In the genomic region with DNA sequence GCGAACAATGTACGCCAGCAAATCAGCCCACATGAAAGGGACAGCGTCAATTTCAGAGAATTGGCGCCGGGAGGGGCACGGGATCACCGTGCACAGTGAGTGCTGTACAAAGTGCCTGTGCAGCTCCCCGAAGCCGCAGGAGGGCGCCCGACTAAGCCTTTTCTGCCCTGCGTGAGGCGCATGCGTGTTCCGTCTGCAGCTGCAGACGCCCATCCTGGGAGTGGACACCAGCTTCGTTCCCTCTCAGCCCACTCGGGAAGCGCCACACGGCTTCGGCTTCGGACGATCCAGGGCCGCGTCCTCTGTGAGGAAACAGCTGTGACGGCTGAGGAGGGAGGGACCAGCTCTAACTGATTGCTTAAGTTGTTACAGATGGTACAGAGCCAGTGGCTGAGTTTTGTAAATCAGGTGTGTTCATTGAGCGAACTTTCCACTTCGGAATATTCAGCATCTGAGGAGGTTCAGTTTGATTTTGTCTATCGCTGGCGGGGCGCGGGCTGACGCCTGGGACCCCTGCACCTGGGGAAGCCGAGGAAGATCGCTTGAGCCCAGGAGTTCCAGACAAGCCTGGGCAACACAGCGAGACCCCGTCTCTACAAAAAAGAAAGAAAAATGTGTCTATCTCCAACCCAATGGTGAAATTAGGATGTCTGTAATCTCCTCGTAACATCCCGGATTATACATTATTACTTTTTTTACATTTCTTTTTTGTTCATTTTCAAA, we compare ENCODE assay signal across 8 cellular contexts. TPM values are rescaled to one million over a fixed set of nuclear protein-coding genes. Genes with fewer than 3 reads are reported as not detected.
A peak's percentile ranks its signal among the peaks of the same experiment; 100 is the strongest.
DNase-seq lines count a peak whose midpoint lies in the region; ATAC-seq lines count a peak whose summit lies in the region.

No MANE protein-coding gene starts in this region.

- H3K27ac Mint-ChIP-seq in IgD-negative memory B cell (peak overlapping the region in 1 of 3 donors; percentile 8), naive B cell (peak overlapping the region in 1 of 6 donors; percentile 76)
- no peak overlapping the region for H3K27ac Mint-ChIP-seq in activated T-helper 2 cell treated with anti-CD3 and anti-CD28 coated beads, Interferon-gamma antibody, Interleukin-2, Interleukin-4, amounts not matched to agents 10 μg/mL and 5 μg/mL and 100 μg/mL, durations not matched to agents 14 hours and 24 hours and 36 hours

- H3K4me3 Mint-ChIP-seq in IgD-negative memory B cell (peak overlapping the region; percentile 54 to 79 (median 64)), naive B cell (peak overlapping the region; percentile 47 to 80 (median 68))
- H3K4me3 Mint-ChIP-seq in activated T-helper 2 cell treated with anti-CD3 and anti-CD28 coated beads, Interferon-gamma antibody, Interleukin-2, Interleukin-4, amounts not matched to agents 10 μg/mL and 5 μg/mL and 100 μg/mL, durations not matched to agents 14 hours and 24 hours and 36 hours (ENCODE audit: low read depth) = peak overlapping the region; percentile 72

- H3K36me3 Mint-ChIP-seq in IgD-negative memory B cell = peaks cover 2% of the 10 kb centered on the region
- H3K36me3 Mint-ChIP-seq in activated T-helper 2 cell treated with anti-CD3 and anti-CD28 coated beads, Interferon-gamma antibody, Interleukin-2, Interleukin-4, amounts not matched to agents 10 μg/mL and 5 μg/mL and 100 μg/mL, durations not matched to agents 14 hours and 24 hours and 36 hours (ENCODE audit: low read depth) = no peaks in the 10 kb centered on the region
- H3K36me3 Mint-ChIP-seq in naive B cell = no peaks in the 10 kb centered on the region

- ATAC-seq in naive B cell (ENCODE audit: low read depth in 2 of 2) (peak; percentile 87 to 88), GM19035 (IDR thresholded peaks at IDR 0.05; ENCODE audit: unreplicated experiment) (no peak)

- H3K9me3 Mint-ChIP-seq in IgD-negative memory B cell = peaks cover 0 to 5% (median 0%) of the 10 kb centered on the region in 3 donors
- H3K9me3 Mint-ChIP-seq in activated T-helper 2 cell treated with anti-CD3 and anti-CD28 coated beads, Interferon-gamma antibody, Interleukin-2, Interleukin-4, amounts not matched to agents 10 μg/mL and 5 μg/mL and 100 μg/mL, durations not matched to agents 14 hours and 24 hours and 36 hours = peaks cover 8% of the 10 kb centered on the region
- H3K9me3 Mint-ChIP-seq in naive B cell = peaks cover 0 to 9% (median 0%) of the 10 kb centered on the region in 7 donors

- peak; percentile 94 for DNase-seq in DMS53 (lab: John Stamatoyannopoulos, UW)
- peak; percentile 93 for DNase-seq in RKO (ENCODE audit: low spot score)
- peak; percentile 89 for DNase-seq in activated T-helper 2 cell treated with anti-CD3 and anti-CD28 coated beads, Interferon-gamma antibody, Interleukin-2, Interleukin-4, amounts not matched to agents 10 μg/mL and 5 μg/mL and 100 μg/mL, durations not matched to agents 14 hours and 24 hours and 36 hours (ENCODE audit: low spot score)
- peak; percentile 87 for DNase-seq in fibroblast of peridontal ligament (ENCODE audit: extremely low read depth)
- DNase-seq in naive B cell = peak; percentile 69
- DNase-seq in stimulated activated CD8-positive, alpha-beta memory T cell treated with anti-CD3 and anti-CD28 coated beads, Interleukin-7, amount 100 ng/mL, for 1 hour (ENCODE audit: low read depth in 2 of 2) = peak; percentile 80 to 89

- peaks cover 37% of the 10 kb centered on the region for H3K27me3 Mint-ChIP-seq in IgD-negative memory B cell
- peaks cover 41% of the 10 kb centered on the region for H3K27me3 Mint-ChIP-seq in activated T-helper 2 cell treated with anti-CD3 and anti-CD28 coated beads, Interferon-gamma antibody, Interleukin-2, Interleukin-4, amounts not matched to agents 10 μg/mL and 5 μg/mL and 100 μg/mL, durations not matched to agents 14 hours and 24 hours and 36 hours (ENCODE audit: low read depth)
- peaks cover 63 to 78% (median 68%) of the 10 kb centered on the region in 3 donors for H3K27me3 Mint-ChIP-seq in naive B cell

- intact Hi-C loops in activated T-helper 2 cell treated with anti-CD3 and anti-CD28 coated beads, Interferon-gamma antibody, Interleukin-2, Interleukin-4, amounts not matched to agents 10 μg/mL and 5 μg/mL and 100 μg/mL, durations not matched to agents 14 hours and 24 hours and 36 hours (cut with micrococcal nuclease) = loop anchor here (1.0 to 5.0 kb wide), 4 partner anchors 16 to 202 kb away; partner anchors contain the start of genes UBB, ZNF287 and ZNF624

- H3K4me1 Mint-ChIP-seq in IgD-negative memory B cell = peaks cover 5 to 12% (median 6%) of the 10 kb centered on the region in 3 donors
- peaks cover 12% of the 10 kb centered on the region for H3K4me1 Mint-ChIP-seq in activated T-helper 2 cell treated with anti-CD3 and anti-CD28 coated beads, Interferon-gamma antibody, Interleukin-2, Interleukin-4, amounts not matched to agents 10 μg/mL and 5 μg/mL and 100 μg/mL, durations not matched to agents 14 hours and 24 hours and 36 hours (ENCODE audit: low read depth)
- H3K4me1 Mint-ChIP-seq in naive B cell = peaks cover 8 to 18% (median 17%) of the 10 kb centered on the region in 3 donors

RNA-seq across cellular contexts. Expression of gene ZNF287, which starts 15.4 kb away (rescaled TPM):
- 6.2 TPM for polyA plus RNA-seq in IgD-negative memory B cell
- 6.0 and 7.9 TPM in 2 replicates for total RNA-seq in activated T-helper 2 cell treated with anti-CD3 and anti-CD28 coated beads, Interferon-gamma antibody, Interleukin-2, Interleukin-4, amounts not matched to agents 10 μg/mL and 5 μg/mL and 100 μg/mL, durations not matched to agents 14 hours and 24 hours and 36 hours
- 10 to 100 TPM in 2 of 6 donors, 1 to 10 TPM in 4; 6.7 to 15.3 (median 9.2) TPM for polyA plus RNA-seq in naive B cell (ENCODE audit: low read depth in 6 of 6)
